8 cellular contexts compared by ENCODE assay signal in genomic region chr4:129218355-129218754, GRCh38.
A peak's percentile ranks its signal among the peaks of the same experiment; 100 is the strongest.
DNase-seq lines count a peak whose midpoint lies in the region; ATAC-seq and TF ChIP-seq lines count a peak whose summit lies in the region.

No MANE protein-coding gene starts in this region.

- TF ChIP-seq POLR2A in heart left ventricle (IDR thresholded peaks at IDR 0.05), result no peak

- H3K27me3 Mint-ChIP-seq in naive thymus-derived CD8-positive, alpha-beta T cell, result peaks cover 0 to 8% (median 3%) of the 10 kb centered on the region in 5 donors
- H3K27me3 Mint-ChIP-seq in activated T-helper 1 cell treated with anti-CD3 and anti-CD28 coated beads, Interleukin-12 subunit alpha, Interleukin-12 subunit beta, Interleukin-2, Interleukin-4 antibody, amounts not matched to agents 30 ng/mL and 10 ng/mL and 1 ng/mL, durations not matched to agents 14 hours and 24 hours and 36 hours (ENCODE audit: insufficient read depth), result peaks cover 2% of the 10 kb centered on the region
- H3K27me3 Mint-ChIP-seq in CD4-positive, alpha-beta memory T cell, result peaks cover 0 to 3% of the 10 kb centered on the region in 2 donors

- BruUV-seq in Panc1 (replicated peaks; lab: Mats Ljungman, UMichigan), result no TSS peak

- ATAC-seq in Panc1 (peak; percentile 78; the same call in 1 of the 2 replicates), heart left ventricle (peak in 3 of 4 donors; percentile 65 to 81 (median 71)), aorta (ENCODE audit: low FRiP score) (peak; percentile 80)
- ATAC-seq in naive thymus-derived CD8-positive, alpha-beta T cell, result no peak

- POLR2A ChIA-PET in Panc1 (lab: Charles Lee), result no interaction called here
- POLR2A ChIA-PET in naive thymus-derived CD8-positive, alpha-beta T cell (lab: Charles Lee), result no interaction called here
- POLR2A ChIA-PET in CD4-positive, alpha-beta memory T cell (lab: Charles Lee; ENCODE audit: partially characterized antibody), result no interaction called here

- H3K27ac Mint-ChIP-seq in naive thymus-derived CD8-positive, alpha-beta T cell, result no peak overlapping the region
- H3K27ac Mint-ChIP-seq in activated T-helper 1 cell treated with anti-CD3 and anti-CD28 coated beads, Interleukin-12 subunit alpha, Interleukin-12 subunit beta, Interleukin-2, Interleukin-4 antibody, amounts not matched to agents 30 ng/mL and 10 ng/mL and 1 ng/mL, durations not matched to agents 14 hours and 24 hours and 36 hours, result no peak overlapping the region
- no peak overlapping the region for H3K27ac Mint-ChIP-seq in CD4-positive, alpha-beta memory T cell

- in situ Hi-C loops in Panc1 (cut with HindIII; ENCODE audit: low pct_unique_long_range_greater_than_20kb, low sequenced_read_pairs), result no loop called here

- H3K36me3 Mint-ChIP-seq in naive thymus-derived CD8-positive, alpha-beta T cell, result no peaks in the 10 kb centered on the region
- no peaks in the 10 kb centered on the region for H3K36me3 Mint-ChIP-seq in activated T-helper 1 cell treated with anti-CD3 and anti-CD28 coated beads, Interleukin-12 subunit alpha, Interleukin-12 subunit beta, Interleukin-2, Interleukin-4 antibody, amounts not matched to agents 30 ng/mL and 10 ng/mL and 1 ng/mL, durations not matched to agents 14 hours and 24 hours and 36 hours (ENCODE audit: low read depth)
- no peaks in the 10 kb centered on the region for H3K36me3 Mint-ChIP-seq in CD4-positive, alpha-beta memory T cell

- CTCF ChIA-PET in Panc1 (lab: Charles Lee), result no interaction called here
- CTCF ChIA-PET in CD4-positive, alpha-beta memory T cell (lab: Charles Lee; ENCODE audit: partially characterized antibody), result no interaction called here

- no peak overlapping the region for H3K4me3 Mint-ChIP-seq in naive thymus-derived CD8-positive, alpha-beta T cell
- H3K4me3 Mint-ChIP-seq in activated T-helper 1 cell treated with anti-CD3 and anti-CD28 coated beads, Interleukin-12 subunit alpha, Interleukin-12 subunit beta, Interleukin-2, Interleukin-4 antibody, amounts not matched to agents 30 ng/mL and 10 ng/mL and 1 ng/mL, durations not matched to agents 14 hours and 24 hours and 36 hours, result no peak overlapping the region
- no peak overlapping the region for H3K4me3 Mint-ChIP-seq in CD4-positive, alpha-beta memory T cell

- no peaks in the 10 kb centered on the region for H3K9me3 Mint-ChIP-seq in naive thymus-derived CD8-positive, alpha-beta T cell
- no peaks in the 10 kb centered on the region for H3K9me3 Mint-ChIP-seq in activated T-helper 1 cell treated with anti-CD3 and anti-CD28 coated beads, Interleukin-12 subunit alpha, Interleukin-12 subunit beta, Interleukin-2, Interleukin-4 antibody, amounts not matched to agents 30 ng/mL and 10 ng/mL and 1 ng/mL, durations not matched to agents 14 hours and 24 hours and 36 hours
- H3K9me3 Mint-ChIP-seq in CD4-positive, alpha-beta memory T cell, result no peaks in the 10 kb centered on the region

- no peaks in the 10 kb centered on the region for H3K4me1 Mint-ChIP-seq in naive thymus-derived CD8-positive, alpha-beta T cell
- no peaks in the 10 kb centered on the region for H3K4me1 Mint-ChIP-seq in activated T-helper 1 cell treated with anti-CD3 and anti-CD28 coated beads, Interleukin-12 subunit alpha, Interleukin-12 subunit beta, Interleukin-2, Interleukin-4 antibody, amounts not matched to agents 30 ng/mL and 10 ng/mL and 1 ng/mL, durations not matched to agents 14 hours and 24 hours and 36 hours (ENCODE audit: low read depth)
- H3K4me1 Mint-ChIP-seq in CD4-positive, alpha-beta memory T cell, result no peaks in the 10 kb centered on the region

- H3K4me3 ChIP-seq in Panc1 (ENCODE audit: low read depth in 2 of 2, low read length in 2 of 2), result no peak overlapping the region
- H3K4me3 ChIP-seq in heart left ventricle, result no peak overlapping the region
- H3K4me3 ChIP-seq in aorta (ENCODE audit: low read length in 2 of 2), result peak overlapping the region; percentile 21 to 59
- H3K4me3 ChIP-seq in CD4-positive, alpha-beta memory T cell (ENCODE audit: low read length in 2 of 2), result no peak overlapping the region

- intact Hi-C loops in Panc1 (cut with micrococcal nuclease; ENCODE audit: unreplicated experiment) (no loop called here), heart left ventricle (cut with DNase I) (loop anchor here in 5 of 10 donors (5.0 to 10.0 kb wide), 2 partner anchors 424 to 426 kb away; no protein-coding TSS in a partner anchor), aorta (cut with DNase I) (loop anchor here in 1 of 2 donors (5.0 kb wide), 1 partner anchor 424 kb away; no protein-coding TSS in a partner anchor)
- intact Hi-C loops in activated T-helper 1 cell treated with anti-CD3 and anti-CD28 coated beads, Interleukin-12 subunit alpha, Interleukin-12 subunit beta, Interleukin-2, Interleukin-4 antibody, amounts not matched to agents 30 ng/mL and 10 ng/mL and 1 ng/mL, durations not matched to agents 14 hours and 24 hours and 36 hours (cut with micrococcal nuclease), result no loop called here
- intact Hi-C loops in CD4-positive, alpha-beta memory T cell (cut with micrococcal nuclease), result no loop called here

- H3K36me3 ChIP-seq in Panc1 (ENCODE audit: control insufficient read depth, insufficient read depth, low read length), result no peaks in the 10 kb centered on the region
- H3K36me3 ChIP-seq in heart left ventricle, result no peaks in the 10 kb centered on the region
- no peaks in the 10 kb centered on the region for H3K36me3 ChIP-seq in aorta (ENCODE audit: control insufficient read depth in 1 of 2, insufficient read depth in 2 of 2, low read length in 1 of 2)
- no peaks in the 10 kb centered on the region for H3K36me3 ChIP-seq in CD4-positive, alpha-beta memory T cell (ENCODE audit: insufficient read depth, low read length)

- 30 to 46% (median 39%) methylated on average over 4 of the region's 4 CpGs for WGBS in heart left ventricle, 4 donors
- WGBS in aorta, 2 donors, result 9 to 15% methylated on average over 4 of the region's 4 CpGs

- H3K27me3 ChIP-seq in Panc1 (ENCODE audit: control insufficient read depth, insufficient read depth, low read length) (no peaks in the 10 kb centered on the region), heart left ventricle (no peaks in the 10 kb centered on the region), aorta (ENCODE audit: control insufficient read depth in 1 of 2, insufficient read depth in 2 of 2, low read length in 1 of 2) (no peaks in the 10 kb centered on the region)
- no peaks in the 10 kb centered on the region for H3K27me3 ChIP-seq in CD4-positive, alpha-beta memory T cell (ENCODE audit: insufficient read depth, low read length)

- H3K4me1 ChIP-seq in Panc1 (ENCODE audit: control insufficient read depth, insufficient read depth, low read length) (no peaks in the 10 kb centered on the region), heart left ventricle (peaks cover 0 to 2% (median 0%) of the 10 kb centered on the region in 12 donors), aorta (ENCODE audit: control insufficient read depth in 1 of 2, insufficient read depth in 2 of 2, low read length in 2 of 2) (peaks cover 0 to 3% of the 10 kb centered on the region in 2 donors)
- no peaks in the 10 kb centered on the region for H3K4me1 ChIP-seq in CD4-positive, alpha-beta memory T cell (ENCODE audit: insufficient read depth, low read length)

- H3K27ac ChIP-seq in Panc1 (ENCODE audit: low read length) (no peak overlapping the region), heart left ventricle (no peak overlapping the region), aorta (ENCODE audit: low read depth in 1 of 2, low read length in 2 of 2) (no peak overlapping the region)
- no peak overlapping the region for H3K27ac ChIP-seq in CD4-positive, alpha-beta memory T cell (ENCODE audit: low read depth, low read length)

- H3K9me3 ChIP-seq in Panc1 (ENCODE audit: control insufficient read depth, insufficient read depth, low read depth, low read length), result no peaks in the 10 kb centered on the region
- H3K9me3 ChIP-seq in heart left ventricle, result no peaks in the 10 kb centered on the region
- H3K9me3 ChIP-seq in aorta (ENCODE audit: control insufficient read depth, low read length), result no peaks in the 10 kb centered on the region
- no peaks in the 10 kb centered on the region for H3K9me3 ChIP-seq in CD4-positive, alpha-beta memory T cell (ENCODE audit: control insufficient read depth in 1 of 2, low read length in 2 of 2)

- TF ChIP-seq CTCF in Panc1 (IDR thresholded peaks at IDR 0.05), result peak; percentile 43
- peak in 9 of 12 donors; percentile 10 to 49 (median 34) for TF ChIP-seq CTCF in heart left ventricle (IDR thresholded peaks at IDR 0.05)

- peak; percentile 24 for DNase-seq in SIG-M5 treated with dmso at 0.1 percent for 504 hours (lab: John Stamatoyannopoulos, UW; ENCODE audit: unreplicated experiment)
- DNase-seq in SIG-M5 (lab: John Stamatoyannopoulos, UW), result no peak
- no peak for DNase-seq in Panc1 (ENCODE audit: low read depth, low spot score)
- peak in 2 of 5 donors; percentile 11 to 22 for DNase-seq in heart left ventricle
- no peak for DNase-seq in aorta
- no peak for DNase-seq in naive thymus-derived CD8-positive, alpha-beta T cell
- no peak for DNase-seq in activated T-helper 1 cell treated with anti-CD3 and anti-CD28 coated beads, Interleukin-12 subunit alpha, Interleukin-12 subunit beta, Interleukin-2, Interleukin-4 antibody, amounts not matched to agents 30 ng/mL and 10 ng/mL and 1 ng/mL, durations not matched to agents 14 hours and 24 hours and 36 hours (ENCODE audit: low spot score)
- DNase-seq in CD4-positive, alpha-beta memory T cell, result no peak

Comparison
In these comparisons a context has a peak if more than half of its experiments do, and no peak if none do; other contexts are left out.
1. ATAC-seq: peak in Panc1 (single experiment), heart left ventricle (3 of 4) and aorta (single experiment); none in naive thymus-derived CD8-positive, alpha-beta T cell (0 of 2).
2. H3K4me3 ChIP-seq: peak in aorta (2 of 2); none in Panc1 (0 of 2), heart left ventricle (0 of 12) and CD4-positive, alpha-beta memory T cell (0 of 2).